Comparison of ENCODE assay signal across 1 cellular context in the genomic region with DNA sequence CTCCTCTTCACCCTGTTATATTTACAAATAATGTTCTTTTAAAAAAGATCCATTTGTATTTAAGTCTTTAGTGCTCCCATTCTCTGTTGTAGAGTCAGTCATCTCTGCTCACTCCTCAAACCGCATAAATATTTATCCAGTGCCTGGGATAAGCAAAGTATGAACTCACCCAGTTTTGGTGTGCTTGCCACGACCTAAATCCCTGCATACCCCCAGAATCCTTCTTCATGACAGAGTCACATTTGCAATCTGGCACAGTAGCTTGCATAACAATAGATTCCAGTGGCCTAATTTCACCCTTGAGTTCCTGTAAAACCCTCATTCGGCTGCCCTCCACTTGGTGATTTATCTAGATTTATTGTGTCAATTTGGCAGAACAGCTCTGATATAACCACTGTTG.
TF ChIP-seq lines count a peak whose summit lies in the region.

No MANE protein-coding gene starts in this region.

TF ChIP-seq in WTC11, 78 proteins besides CTCF, POLR2A, EP300 and RAD21 (continued from another document):
- TF ChIP-seq, protein P1, sequence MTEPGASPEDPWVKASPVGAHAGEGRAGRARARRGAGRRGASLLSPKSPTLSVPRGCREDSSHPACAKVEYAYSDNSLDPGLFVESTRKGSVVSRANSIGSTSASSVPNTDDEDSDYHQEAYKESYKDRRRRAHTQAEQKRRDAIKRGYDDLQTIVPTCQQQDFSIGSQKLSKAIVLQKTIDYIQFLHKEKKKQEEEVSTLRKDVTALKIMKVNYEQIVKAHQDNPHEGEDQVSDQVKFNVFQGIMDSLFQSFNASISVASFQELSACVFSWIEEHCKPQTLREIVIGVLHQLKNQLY (CRISPR knock-in tag; IDR thresholded peaks at IDR 0.05), result no peak
- TF ChIP-seq EMX1 (CRISPR knock-in tag; IDR thresholded peaks at IDR 0.05), result no peak
- TF ChIP-seq ATF1 (CRISPR knock-in tag; IDR thresholded peaks at IDR 0.05), result no peak
- no peak for TF ChIP-seq JUN (CRISPR knock-in tag; IDR thresholded peaks at IDR 0.05)
